In the genomic region with DNA sequence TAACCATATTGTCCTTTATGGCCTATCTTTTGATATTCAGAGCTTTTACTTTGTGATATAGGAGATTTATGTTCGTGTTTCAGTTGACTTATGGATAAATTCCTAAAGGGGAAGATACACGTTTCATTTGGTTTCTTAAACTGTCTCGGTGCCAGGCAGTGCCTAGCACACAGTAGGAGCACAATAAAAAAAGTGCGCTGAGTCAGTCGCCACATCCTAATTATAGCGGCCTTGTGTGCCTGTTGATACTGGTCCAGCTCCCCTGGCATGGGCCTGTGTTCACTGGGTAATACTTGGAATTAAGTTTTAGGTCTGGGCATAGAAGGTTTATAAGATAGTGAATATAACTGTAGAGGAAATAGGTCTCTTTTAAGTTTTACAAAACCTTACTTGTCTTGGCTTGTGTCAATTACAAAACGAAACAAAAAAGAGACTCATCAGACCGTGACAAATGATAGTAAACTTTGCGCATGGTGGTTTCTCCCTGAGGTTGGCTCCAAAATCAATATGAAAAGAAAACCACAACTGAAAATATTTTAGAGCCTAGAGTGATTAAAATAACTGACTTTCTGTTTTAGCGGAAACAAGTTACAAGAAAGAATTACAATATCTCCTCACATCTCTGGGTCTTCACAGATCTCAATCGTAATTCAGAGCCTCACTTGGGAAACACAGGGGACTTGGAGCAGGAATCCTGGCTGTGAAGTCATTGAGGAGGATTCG, we compare ENCODE assay signal across 8 cellular contexts.
DNase-seq lines count a peak whose midpoint lies in the region; ATAC-seq and TF ChIP-seq lines count a peak whose summit lies in the region.

No MANE protein-coding gene starts in this region.

- peak overlapping the region; percentile 80 for H3K27ac Mint-ChIP-seq in CD4-positive, alpha-beta T cell
- peak overlapping the region; percentile 81 for H3K27ac Mint-ChIP-seq in activated naive CD8-positive, alpha-beta T cell treated with anti-CD3 and anti-CD28 coated beads, Interleukin-2, amount 50 U/mL, for 24 hours
- no peak overlapping the region for H3K27ac Mint-ChIP-seq in endodermal cell

- H3K4me3 Mint-ChIP-seq in CD4-positive, alpha-beta T cell, result peak overlapping the region; percentile 74
- peak overlapping the region; percentile 68 for H3K4me3 Mint-ChIP-seq in activated naive CD8-positive, alpha-beta T cell treated with anti-CD3 and anti-CD28 coated beads, Interleukin-2, amount 50 U/mL, for 24 hours
- no peak overlapping the region for H3K4me3 Mint-ChIP-seq in endodermal cell

- intact Hi-C loops in CD4-positive, alpha-beta T cell (cut with DNase I, micrococcal nuclease), result loop anchor here in 1 of 2 experiments (1.0 to 5.0 kb wide), 2 partner anchors 58 to 81 kb away; no protein-coding TSS in a partner anchor

- POLR2A ChIA-PET in CD4-positive, alpha-beta T cell (lab: Charles Lee), result interaction anchor here (0.7 to 1.4 kb wide), 6 partner anchors 12 to 61 kb away, joined by 3 to 5 read pairs (median 3); no protein-coding TSS in a partner anchor

- H3K4me3 ChIP-seq in endodermal cell (ENCODE audit: low read length), result no peak overlapping the region

- H3K9me3 Mint-ChIP-seq in CD4-positive, alpha-beta T cell, result no peaks in the 10 kb centered on the region
- no peaks in the 10 kb centered on the region for H3K9me3 Mint-ChIP-seq in activated naive CD8-positive, alpha-beta T cell treated with anti-CD3 and anti-CD28 coated beads, Interleukin-2, amount 50 U/mL, for 24 hours
- no peaks in the 10 kb centered on the region for H3K9me3 Mint-ChIP-seq in endodermal cell

- no peaks in the 10 kb centered on the region for H3K9me3 ChIP-seq in CD4-positive, alpha-beta T cell (ENCODE audit: control insufficient read depth, low read length)
- H3K9me3 ChIP-seq in endodermal cell (ENCODE audit: control insufficient read depth, low read length), result no peaks in the 10 kb centered on the region

- H3K27me3 ChIP-seq in CD4-positive, alpha-beta T cell (ENCODE audit: control insufficient read depth, insufficient read depth, low read length), result no peaks in the 10 kb centered on the region
- H3K27me3 ChIP-seq in endodermal cell (ENCODE audit: control insufficient read depth, insufficient read depth, low read length, poor library complexity, severe bottlenecking), result no peaks in the 10 kb centered on the region

- WGBS in endodermal cell (ENCODE audit: insufficient coverage in 1 of 2, insufficient read length in 1 of 2), 2 experiments, result 94 to 95% methylated on average over 9 to 12 of the region's 12 CpGs

- DNase-seq in CD4-positive, alpha-beta T cell, result peak in 3 of 10 experiments; percentile 7 to 28 (median 13)
- DNase-seq in activated naive CD8-positive, alpha-beta T cell treated with anti-CD3 and anti-CD28 coated beads, Interleukin-2, amount 50 U/mL, for 24 hours, result no peak
- DNase-seq in pons (ENCODE audit: low spot score) (no peak), activated gamma-delta T cell (lab: John Stamatoyannopoulos, UW) (no peak), ACHN (no peak), endodermal cell (no peak)

- in situ Hi-C loops in ACHN (cut with HindIII; ENCODE audit: low pct_ligation_motif_present, low pct_unique_long_range_greater_than_20kb, low sequenced_read_pairs), result no loop called here

- ATAC-seq in CD4-positive, alpha-beta T cell (ENCODE audit: poor library complexity), result peak; percentile 90
- peak; percentile 57 for ATAC-seq in GM19043 (IDR thresholded peaks at IDR 0.05; ENCODE audit: low read depth, unreplicated experiment)
- ATAC-seq in HG03439 (IDR thresholded peaks at IDR 0.05; ENCODE audit: unreplicated experiment), result peak; percentile 85
- peak; percentile 85 for ATAC-seq in activated naive CD8-positive, alpha-beta T cell treated with anti-CD3 and anti-CD28 coated beads, Interleukin-2, amount 50 U/mL, for 24 hours

- no peak for TF ChIP-seq CTCF in CD4-positive, alpha-beta T cell (IDR thresholded peaks at IDR 0.05)
- no peak for TF ChIP-seq CTCF in endodermal cell (conservative IDR thresholded peaks at IDR 0.05)

- peak overlapping the region; percentile 32 for H3K27ac ChIP-seq in CD4-positive, alpha-beta T cell (ENCODE audit: low read depth, low read length)
- H3K27ac ChIP-seq in endodermal cell (ENCODE audit: low read depth, low read length), result no peak overlapping the region

- no peaks in the 10 kb centered on the region for H3K36me3 ChIP-seq in endodermal cell (ENCODE audit: control insufficient read depth, insufficient read depth, low read length)

- no peak overlapping the region for H3K9ac ChIP-seq in endodermal cell (ENCODE audit: extremely low read depth, low read length, poor library complexity, severe bottlenecking)

- peaks cover 41% of the 10 kb centered on the region for H3K4me1 Mint-ChIP-seq in CD4-positive, alpha-beta T cell (ENCODE audit: low read depth)
- H3K4me1 Mint-ChIP-seq in activated naive CD8-positive, alpha-beta T cell treated with anti-CD3 and anti-CD28 coated beads, Interleukin-2, amount 50 U/mL, for 24 hours, result peaks cover 37% of the 10 kb centered on the region
- H3K4me1 Mint-ChIP-seq in endodermal cell, result peaks cover 10% of the 10 kb centered on the region

- CTCF ChIA-PET in CD4-positive, alpha-beta T cell (lab: Charles Lee), result no interaction called here

- no peaks in the 10 kb centered on the region for H3K4me1 ChIP-seq in endodermal cell (ENCODE audit: control insufficient read depth, insufficient read depth, low read length)

- no peaks in the 10 kb centered on the region for H3K27me3 Mint-ChIP-seq in CD4-positive, alpha-beta T cell
- no peaks in the 10 kb centered on the region for H3K27me3 Mint-ChIP-seq in activated naive CD8-positive, alpha-beta T cell treated with anti-CD3 and anti-CD28 coated beads, Interleukin-2, amount 50 U/mL, for 24 hours
- no peaks in the 10 kb centered on the region for H3K27me3 Mint-ChIP-seq in endodermal cell (ENCODE audit: insufficient read depth)

- H3K36me3 Mint-ChIP-seq in CD4-positive, alpha-beta T cell (ENCODE audit: low read depth), result peaks cover 7% of the 10 kb centered on the region
- no peaks in the 10 kb centered on the region for H3K36me3 Mint-ChIP-seq in activated naive CD8-positive, alpha-beta T cell treated with anti-CD3 and anti-CD28 coated beads, Interleukin-2, amount 50 U/mL, for 24 hours (ENCODE audit: low read depth)
- H3K36me3 Mint-ChIP-seq in endodermal cell (ENCODE audit: low read depth), result peaks cover 7% of the 10 kb centered on the region
